In the genomic region with DNA sequence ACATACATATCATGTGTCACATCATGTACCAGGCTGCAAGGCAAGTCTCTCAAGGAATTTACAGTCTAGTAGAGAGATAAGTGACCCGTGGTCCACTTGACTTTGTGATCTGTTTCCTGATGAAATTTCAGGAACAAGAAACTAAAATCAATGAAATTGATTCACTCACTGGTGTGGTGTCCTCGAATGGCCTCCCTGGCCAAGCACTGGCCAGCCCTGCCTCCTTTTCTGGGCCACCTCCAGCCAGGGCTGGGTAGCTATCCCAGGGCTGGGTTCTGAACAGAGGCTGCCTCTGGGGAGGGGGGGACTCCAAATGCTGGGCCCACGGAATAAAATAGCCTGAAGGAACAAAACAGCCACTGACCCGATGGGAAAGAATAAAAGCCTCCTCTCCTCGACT, we compare ENCODE assay signal across 4 cellular contexts.
A peak's percentile ranks its signal among the peaks of the same experiment; 100 is the strongest.
TF ChIP-seq lines count a peak whose summit lies in the region.

No MANE protein-coding gene starts in this region.

TF ChIP-seq in SK-N-SH, 30 proteins besides CTCF, POLR2A, EP300 and RAD21 (continued from another document):
- TF ChIP-seq NRF1 (IDR thresholded peaks at IDR 0.05; ENCODE audit: low read depth, low read length) (no peak), FOXM1 (IDR thresholded peaks at IDR 0.05; ENCODE audit: low read depth) (no peak)
- TF ChIP-seq, protein P1, sequence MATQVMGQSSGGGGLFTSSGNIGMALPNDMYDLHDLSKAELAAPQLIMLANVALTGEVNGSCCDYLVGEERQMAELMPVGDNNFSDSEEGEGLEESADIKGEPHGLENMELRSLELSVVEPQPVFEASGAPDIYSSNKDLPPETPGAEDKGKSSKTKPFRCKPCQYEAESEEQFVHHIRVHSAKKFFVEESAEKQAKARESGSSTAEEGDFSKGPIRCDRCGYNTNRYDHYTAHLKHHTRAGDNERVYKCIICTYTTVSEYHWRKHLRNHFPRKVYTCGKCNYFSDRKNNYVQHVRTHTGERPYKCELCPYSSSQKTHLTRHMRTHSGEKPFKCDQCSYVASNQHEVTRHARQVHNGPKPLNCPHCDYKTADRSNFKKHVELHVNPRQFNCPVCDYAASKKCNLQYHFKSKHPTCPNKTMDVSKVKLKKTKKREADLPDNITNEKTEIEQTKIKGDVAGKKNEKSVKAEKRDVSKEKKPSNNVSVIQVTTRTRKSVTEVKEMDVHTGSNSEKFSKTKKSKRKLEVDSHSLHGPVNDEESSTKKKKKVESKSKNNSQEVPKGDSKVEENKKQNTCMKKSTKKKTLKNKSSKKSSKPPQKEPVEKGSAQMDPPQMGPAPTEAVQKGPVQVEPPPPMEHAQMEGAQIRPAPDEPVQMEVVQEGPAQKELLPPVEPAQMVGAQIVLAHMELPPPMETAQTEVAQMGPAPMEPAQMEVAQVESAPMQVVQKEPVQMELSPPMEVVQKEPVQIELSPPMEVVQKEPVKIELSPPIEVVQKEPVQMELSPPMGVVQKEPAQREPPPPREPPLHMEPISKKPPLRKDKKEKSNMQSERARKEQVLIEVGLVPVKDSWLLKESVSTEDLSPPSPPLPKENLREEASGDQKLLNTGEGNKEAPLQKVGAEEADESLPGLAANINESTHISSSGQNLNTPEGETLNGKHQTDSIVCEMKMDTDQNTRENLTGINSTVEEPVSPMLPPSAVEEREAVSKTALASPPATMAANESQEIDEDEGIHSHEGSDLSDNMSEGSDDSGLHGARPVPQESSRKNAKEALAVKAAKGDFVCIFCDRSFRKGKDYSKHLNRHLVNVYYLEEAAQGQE (IDR thresholded peaks at IDR 0.05; ENCODE audit: low read depth, low read length) = 0 out of 2 replicates have a peak, but pooled peaks have one; percentile 23

TF ChIP-seq in SK-N-SH treated with all-trans-retinoic acid at 6 μM for 48 hours, 23 proteins besides CTCF, POLR2A, EP300 and RAD21 (continued from another document):
- no peak for TF ChIP-seq ZC3H10 (CRISPR knock-in tag; IDR thresholded peaks at IDR 0.05)
- no peak for TF ChIP-seq BACH2 (CRISPR knock-in tag; IDR thresholded peaks at IDR 0.05; ENCODE audit: borderline replicate concordance)
- TF ChIP-seq ZNF565 (CRISPR knock-in tag; conservative IDR thresholded peaks at IDR 0.05; ENCODE audit: low read depth) = no peak
- no peak for TF ChIP-seq TOX (CRISPR knock-in tag; IDR thresholded peaks at IDR 0.05; ENCODE audit: borderline replicate concordance)
- no peak for TF ChIP-seq SNAI2 (CRISPR knock-in tag; IDR thresholded peaks at IDR 0.05)
- TF ChIP-seq OSR1 (CRISPR knock-in tag; IDR thresholded peaks at IDR 0.05) = no peak
- TF ChIP-seq PPARA (CRISPR knock-in tag; IDR thresholded peaks at IDR 0.05; ENCODE audit: borderline replicate concordance) = no peak
- TF ChIP-seq RARB (CRISPR knock-in tag; IDR thresholded peaks at IDR 0.05) = no peak

TF ChIP-seq in liver, 16 proteins besides CTCF, POLR2A, EP300 and RAD21 (continued from another document):
- TF ChIP-seq, protein P2, sequence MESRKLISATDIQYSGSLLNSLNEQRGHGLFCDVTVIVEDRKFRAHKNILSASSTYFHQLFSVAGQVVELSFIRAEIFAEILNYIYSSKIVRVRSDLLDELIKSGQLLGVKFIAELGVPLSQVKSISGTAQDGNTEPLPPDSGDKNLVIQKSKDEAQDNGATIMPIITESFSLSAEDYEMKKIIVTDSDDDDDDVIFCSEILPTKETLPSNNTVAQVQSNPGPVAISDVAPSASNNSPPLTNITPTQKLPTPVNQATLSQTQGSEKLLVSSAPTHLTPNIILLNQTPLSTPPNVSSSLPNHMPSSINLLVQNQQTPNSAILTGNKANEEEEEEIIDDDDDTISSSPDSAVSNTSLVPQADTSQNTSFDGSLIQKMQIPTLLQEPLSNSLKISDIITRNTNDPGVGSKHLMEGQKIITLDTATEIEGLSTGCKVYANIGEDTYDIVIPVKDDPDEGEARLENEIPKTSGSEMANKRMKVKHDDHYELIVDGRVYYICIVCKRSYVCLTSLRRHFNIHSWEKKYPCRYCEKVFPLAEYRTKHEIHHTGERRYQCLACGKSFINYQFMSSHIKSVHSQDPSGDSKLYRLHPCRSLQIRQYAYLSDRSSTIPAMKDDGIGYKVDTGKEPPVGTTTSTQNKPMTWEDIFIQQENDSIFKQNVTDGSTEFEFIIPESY (IDR thresholded peaks at IDR 0.05) = no peak
- TF ChIP-seq YY1 (IDR thresholded peaks at IDR 0.05) (peak; percentile 38), JUND (IDR thresholded peaks at IDR 0.05) (peak in 1 of 2 donors; percentile 20), TAF1 (conservative IDR thresholded peaks at IDR 0.05) (no peak), FOXA1 (IDR thresholded peaks at IDR 0.05) (no peak), GABPA (IDR thresholded peaks at IDR 0.05 in 1 of 2, conservative IDR thresholded peaks at IDR 0.05 in 1 of 2) (no peak), EGR1 (IDR thresholded peaks at IDR 0.05; ENCODE audit: low read depth in 2 of 2) (no peak), HNF4G (IDR thresholded peaks at IDR 0.05) (peak; percentile 48), RXRA (IDR thresholded peaks at IDR 0.05) (peak; percentile 93 to 96), SP1 (IDR thresholded peaks at IDR 0.05) (peak; percentile 60), NR2F2 (IDR thresholded peaks at IDR 0.05) (no peak)
- TF ChIP-seq, protein P1 (IDR thresholded peaks at IDR 0.05) = peak; percentile 98
- TF ChIP-seq, protein P3, sequence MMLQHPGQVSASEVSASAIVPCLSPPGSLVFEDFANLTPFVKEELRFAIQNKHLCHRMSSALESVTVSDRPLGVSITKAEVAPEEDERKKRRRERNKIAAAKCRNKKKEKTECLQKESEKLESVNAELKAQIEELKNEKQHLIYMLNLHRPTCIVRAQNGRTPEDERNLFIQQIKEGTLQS (IDR thresholded peaks at IDR 0.05) = no peak
- TF ChIP-seq, protein P4, sequence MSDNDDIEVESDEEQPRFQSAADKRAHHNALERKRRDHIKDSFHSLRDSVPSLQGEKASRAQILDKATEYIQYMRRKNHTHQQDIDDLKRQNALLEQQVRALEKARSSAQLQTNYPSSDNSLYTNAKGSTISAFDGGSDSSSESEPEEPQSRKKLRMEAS (IDR thresholded peaks at IDR 0.05) = peak; percentile 27

TF ChIP-seq in HepG2, 621 proteins besides CTCF, POLR2A, EP300 and RAD21 (continued from another document):
- TF ChIP-seq NR1H2 (CRISPR knock-in tag; IDR thresholded peaks at IDR 0.05; ENCODE audit: borderline replicate concordance, low read depth) (no peak), SRY (CRISPR knock-in tag; IDR thresholded peaks at IDR 0.05) (no peak), PHF20 (CRISPR knock-in tag; IDR thresholded peaks at IDR 0.05) (no peak), ELF3 (CRISPR knock-in tag; IDR thresholded peaks at IDR 0.05) (no peak), ARHGAP35 (CRISPR knock-in tag; IDR thresholded peaks at IDR 0.05; ENCODE audit: borderline replicate concordance) (no peak), MLLT10 (CRISPR knock-in tag; IDR thresholded peaks at IDR 0.05) (no peak), ARNT2 (CRISPR knock-in tag; IDR thresholded peaks at IDR 0.05; ENCODE audit: low read depth) (no peak), SPEN (CRISPR knock-in tag; IDR thresholded peaks at IDR 0.05; ENCODE audit: low read depth) (no peak), ZFP62 (CRISPR knock-in tag; IDR thresholded peaks at IDR 0.05) (no peak)
- TF ChIP-seq, protein P5, sequence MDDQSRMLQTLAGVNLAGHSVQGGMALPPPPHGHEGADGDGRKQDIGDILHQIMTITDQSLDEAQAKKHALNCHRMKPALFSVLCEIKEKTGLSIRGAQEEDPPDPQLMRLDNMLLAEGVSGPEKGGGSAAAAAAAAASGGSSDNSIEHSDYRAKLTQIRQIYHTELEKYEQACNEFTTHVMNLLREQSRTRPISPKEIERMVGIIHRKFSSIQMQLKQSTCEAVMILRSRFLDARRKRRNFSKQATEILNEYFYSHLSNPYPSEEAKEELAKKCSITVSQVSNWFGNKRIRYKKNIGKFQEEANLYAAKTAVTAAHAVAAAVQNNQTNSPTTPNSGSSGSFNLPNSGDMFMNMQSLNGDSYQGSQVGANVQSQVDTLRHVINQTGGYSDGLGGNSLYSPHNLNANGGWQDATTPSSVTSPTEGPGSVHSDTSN (CRISPR knock-in tag; IDR thresholded peaks at IDR 0.05; ENCODE audit: borderline replicate concordance) = no peak
- TF ChIP-seq, protein P6, sequence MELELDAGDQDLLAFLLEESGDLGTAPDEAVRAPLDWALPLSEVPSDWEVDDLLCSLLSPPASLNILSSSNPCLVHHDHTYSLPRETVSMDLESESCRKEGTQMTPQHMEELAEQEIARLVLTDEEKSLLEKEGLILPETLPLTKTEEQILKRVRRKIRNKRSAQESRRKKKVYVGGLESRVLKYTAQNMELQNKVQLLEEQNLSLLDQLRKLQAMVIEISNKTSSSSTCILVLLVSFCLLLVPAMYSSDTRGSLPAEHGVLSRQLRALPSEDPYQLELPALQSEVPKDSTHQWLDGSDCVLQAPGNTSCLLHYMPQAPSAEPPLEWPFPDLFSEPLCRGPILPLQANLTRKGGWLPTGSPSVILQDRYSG (CRISPR knock-in tag; IDR thresholded peaks at IDR 0.05) = no peak
- TF ChIP-seq, protein P7, sequence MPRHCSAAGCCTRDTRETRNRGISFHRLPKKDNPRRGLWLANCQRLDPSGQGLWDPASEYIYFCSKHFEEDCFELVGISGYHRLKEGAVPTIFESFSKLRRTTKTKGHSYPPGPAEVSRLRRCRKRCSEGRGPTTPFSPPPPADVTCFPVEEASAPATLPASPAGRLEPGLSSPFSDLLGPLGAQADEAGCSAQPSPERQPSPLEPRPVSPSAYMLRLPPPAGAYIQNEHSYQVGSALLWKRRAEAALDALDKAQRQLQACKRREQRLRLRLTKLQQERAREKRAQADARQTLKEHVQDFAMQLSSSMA (CRISPR knock-in tag; IDR thresholded peaks at IDR 0.05) = no peak
